ENCODE assay signal across 1 cellular context in genomic region chr18:9823805-9824473, GRCh38.
TF ChIP-seq lines count a peak whose summit lies in the region.

No MANE protein-coding gene starts in this region.

TF ChIP-seq in K562, 482 proteins besides CTCF, POLR2A, EP300 and RAD21 (continued from another document and continues in another):
- TF ChIP-seq ZBTB11 (CRISPR knock-in tag; IDR thresholded peaks at IDR 0.05) (no peak), ZBTB9 (CRISPR knock-in tag; IDR thresholded peaks at IDR 0.05) (no peak), IRF9 (tag; IDR thresholded peaks at IDR 0.05) (0 out of 2 replicates have a peak, but pooled peaks have one; percentile 25), SMAD4 (CRISPR knock-in tag; conservative IDR thresholded peaks at IDR 0.05) (0 out of 2 replicates have a peak, but pooled peaks have one; percentile 5), ZNF431 (CRISPR knock-in tag; IDR thresholded peaks at IDR 0.05) (no peak), ZNF407 (IDR thresholded peaks at IDR 0.05; ENCODE audit: low read depth) (no peak; the same call in 1 of the 2 replicates), CHD4 (IDR thresholded peaks at IDR 0.05; ENCODE audit: insufficient read depth, insufficient replicate concordance, low read depth, low read length, poor library complexity, severe bottlenecking) (no peak), U2AF2 (optimal IDR thresholded peaks at IDR 0.05; ENCODE audit: low read depth, low read length) (no peak), ETS1 (conservative IDR thresholded peaks at IDR 0.05; ENCODE audit: control insufficient read depth, low read depth, low read length) (no peak), MAFK (IDR thresholded peaks at IDR 0.05; ENCODE audit: low read length) (no peak), DIDO1 (tag; IDR thresholded peaks at IDR 0.05; ENCODE audit: low read depth) (no peak), ZNF354B (CRISPR knock-in tag; IDR thresholded peaks at IDR 0.05) (no peak), ATF4 (CRISPR knock-in tag; IDR thresholded peaks at IDR 0.05) (peak; percentile 11; the same call in 1 of the 2 replicates), ZNF239 (CRISPR knock-in tag; IDR thresholded peaks at IDR 0.05) (peak; percentile 71), RBM15 (IDR thresholded peaks at IDR 0.05; ENCODE audit: insufficient read depth, low read length) (no peak), NR2F6 (CRISPR knock-in tag; IDR thresholded peaks at IDR 0.05) (no peak), ZNF79 (CRISPR knock-in tag; IDR thresholded peaks at IDR 0.05; ENCODE audit: low read depth) (no peak), HNRNPH1 (optimal IDR thresholded peaks at IDR 0.05; ENCODE audit: low read depth, low read length) (no peak), EP400 (IDR thresholded peaks at IDR 0.05) (no peak), BMI1 (IDR thresholded peaks at IDR 0.05; ENCODE audit: low read length) (no peak), BRF2 (IDR thresholded peaks at IDR 0.05; ENCODE audit: borderline replicate concordance, insufficient read depth, insufficient read length) (no peak), NFRKB (IDR thresholded peaks at IDR 0.05; ENCODE audit: low read depth) (peak; percentile 60), RHOXF2B (CRISPR knock-in tag; conservative IDR thresholded peaks at IDR 0.05) (no peak), KLF1 (tag; IDR thresholded peaks at IDR 0.05) (no peak), NR2C2 (CRISPR knock-in tag; IDR thresholded peaks at IDR 0.05) (no peak), NR2C2 (tag; IDR thresholded peaks at IDR 0.05) (0 out of 2 replicates have a peak, but pooled peaks have one; percentile 10), HOMEZ (CRISPR knock-in tag; IDR thresholded peaks at IDR 0.05) (no peak), DMBX1 (CRISPR knock-in tag; IDR thresholded peaks at IDR 0.05; ENCODE audit: borderline replicate concordance) (peak; percentile 29; the same call in 1 of the 2 replicates), CC2D1A (IDR thresholded peaks at IDR 0.05) (peak; percentile 38; the same call in 1 of the 2 replicates), STAT5B (CRISPR knock-in tag; IDR thresholded peaks at IDR 0.05) (no peak), SMARCB1 (IDR thresholded peaks at IDR 0.05; ENCODE audit: insufficient read length, low read depth) (no peak), TSC22D4 (tag; IDR thresholded peaks at IDR 0.05) (peak; percentile 71; the same call in 1 of the 2 replicates), E2F6 (IDR thresholded peaks at IDR 0.05; ENCODE audit: borderline replicate concordance in 1 of 2, extremely low read depth in 1 of 2, insufficient read depth in 1 of 2, insufficient read length in 1 of 2, low read depth in 1 of 2, low read length in 1 of 2, poor library complexity in 1 of 2, severe bottlenecking in 1 of 2) (no peak), PHB2 (IDR thresholded peaks at IDR 0.05; ENCODE audit: low read depth) (peak; percentile 39; the same call in 1 of the 2 replicates), ZNF232 (CRISPR knock-in tag; IDR thresholded peaks at IDR 0.05) (no peak), IRF1 (CRISPR knock-in tag; IDR thresholded peaks at IDR 0.05; ENCODE audit: borderline replicate concordance) (no peak), KHSRP (IDR thresholded peaks at IDR 0.05) (peak; percentile 54; the same call in 1 of the 2 replicates), SOX6 (IDR thresholded peaks at IDR 0.05) (0 out of 2 replicates have a peak, but pooled peaks have one; percentile 25), NFIX (CRISPR knock-in tag; IDR thresholded peaks at IDR 0.05; ENCODE audit: low read depth) (no peak)
